35 cellular contexts compared by ENCODE assay signal in genomic region chr1:209356909-209357498, GRCh38.
DNase-seq lines count a peak whose midpoint lies in the region; ATAC-seq and TF ChIP-seq lines count a peak whose summit lies in the region.
"Had no signal": no experiment of that assay in that cellular context is flagged by ENCODE, and none has a peak within 500 bp of the region (broad histone marks: within the 10 kb centered on the region; RNA-seq: fewer than 3 reads in every experiment).

No MANE protein-coding gene starts in this region.

- no peak overlapping the region for H2AFZ ChIP-seq in GM23338

- no peak overlapping the region for H4K8ac ChIP-seq in mesendoderm (ENCODE audit: low read depth, low read length)

- H3K79me2 ChIP-seq in GM23338 (replicated peaks; ENCODE audit: insufficient read depth) = no peaks in the 10 kb centered on the region
- no peaks in the 10 kb centered on the region for H3K79me2 ChIP-seq in mesendoderm (ENCODE audit: control insufficient read depth, insufficient read depth, low read length)

- H3K9ac ChIP-seq in mesendoderm (ENCODE audit: low read length) = no peak overlapping the region

- peaks cover 10% of the 10 kb centered on the region; the same call in 1 of the 2 replicates for H3K9me2 ChIP-seq in GM23338 (ENCODE audit: insufficient read depth)

- H4K5ac ChIP-seq in mesendoderm (ENCODE audit: low read length) = no peak overlapping the region

- H3K27me3 ChIP-seq in GM23338 (ENCODE audit: insufficient read depth) (no peaks in the 10 kb centered on the region), mesendoderm (ENCODE audit: insufficient read depth, low read length, poor library complexity) (no peaks in the 10 kb centered on the region), MG63 (no peaks in the 10 kb centered on the region)
- H3K27me3 ChIP-seq: adrenal gland had no signal

- H2BK5ac ChIP-seq in mesendoderm (ENCODE audit: low read length) = no peak overlapping the region

- H3K27ac Mint-ChIP-seq in GM23338 = no peak overlapping the region; the same call in 1 of the 2 replicates
- no peak overlapping the region for H3K27ac Mint-ChIP-seq in activated naive CD4-positive, alpha-beta T cell treated with anti-CD3 and anti-CD28 coated beads, Interleukin-2, amount 50 U/mL, for 72 hours
- H3K27ac Mint-ChIP-seq: activated B cell treated with CpG ODN at 0.5 μM for 24 hours; activated CD8-positive, alpha-beta memory T cell treated with anti-CD3 and anti-CD28 coated beads, Interleukin-2, amount 10 ng/mL, durations not matched to agents 7 days and 5 days; activated T-cell treated with anti-CD3 and anti-CD28 coated beads, Interleukin-2, amount 50 U/mL, for 72 hours; brain; CD4-positive, alpha-beta T cell; naive thymus-derived CD4-positive, alpha-beta T cell had no signal

- H3K79me1 ChIP-seq in mesendoderm (ENCODE audit: low read length) = no peaks in the 10 kb centered on the region

- no peaks in the 10 kb centered on the region for H4K20me1 ChIP-seq in GM23338 (replicated peaks; ENCODE audit: insufficient read depth)

- DNase-seq in GM23338 (ENCODE audit: low spot score) (peak; percentile 59), RPMI7951 (ENCODE audit: low read depth) (peak; percentile 35), epithelial cell of proximal tubule (ENCODE audit: low read depth) (no peak), mesendoderm (peak; percentile 52), MG63 (no peak), NCI-H69 (lab: John Stamatoyannopoulos, UW) (no peak)
- DNase-seq in activated naive CD4-positive, alpha-beta T cell treated with anti-CD3 and anti-CD28 coated beads, Interleukin-2, amount 50 U/mL, for 72 hours (ENCODE audit: low spot score in 2 of 2) = no peak
- DNase-seq: activated B cell treated with CpG ODN at 0.5 μM for 24 hours; activated CD4-positive, alpha-beta T cell treated with anti-CD3 and anti-CD28 coated beads, Interleukin-2, amount 50 U/mL, for 1 hour; activated CD8-positive, alpha-beta memory T cell treated with anti-CD3 and anti-CD28 coated beads, Interleukin-2, amount 10 ng/mL, durations not matched to agents 7 days and 5 days; activated naive CD4-positive, alpha-beta T cell; activated T-cell treated with anti-CD3 and anti-CD28 coated beads, Interleukin-2, amount 50 U/mL, for 72 hours; adrenal gland; AML-193; CD4-positive, alpha-beta T cell; EL; erythroblast; foreskin fibroblast; heart right ventricle; midbrain; naive thymus-derived CD4-positive, alpha-beta T cell; NCI-H1092; NCI-H1930; NCI-H226; NCI-H82; occipital lobe; SIG-M5; stimulated activated naive CD8-positive, alpha-beta T cell treated with anti-CD3 and anti-CD28 coated beads, Interleukin-15, Interleukin-2, amounts not matched to agents 100 U/mL and 50 U/mL, for 24 hours; T1000 had no signal

- H2AK5ac ChIP-seq in mesendoderm (ENCODE audit: low read length) = no peak overlapping the region

- no peak overlapping the region for H3K4ac ChIP-seq in mesendoderm (ENCODE audit: low read depth, low read length)

- H3K4me2 ChIP-seq in GM23338 (peak overlapping the region; percentile 24; the same call in 1 of the 2 replicates), mesendoderm (ENCODE audit: low read length) (no peak overlapping the region)
- H3K4me2 ChIP-seq: A549 had no signal

- H3K18ac ChIP-seq in mesendoderm (ENCODE audit: low read length) = peak overlapping the region; percentile 86

- H3K23ac ChIP-seq in mesendoderm (ENCODE audit: low read length) = no peak overlapping the region

- H3K36me3 Mint-ChIP-seq in GM23338 (ENCODE audit: low read depth) = no peaks in the 10 kb centered on the region
- H3K36me3 Mint-ChIP-seq in activated naive CD4-positive, alpha-beta T cell treated with anti-CD3 and anti-CD28 coated beads, Interleukin-2, amount 50 U/mL, for 72 hours = no peaks in the 10 kb centered on the region
- H3K36me3 Mint-ChIP-seq: activated CD8-positive, alpha-beta memory T cell treated with anti-CD3 and anti-CD28 coated beads, Interleukin-2, amount 10 ng/mL, durations not matched to agents 7 days and 5 days; brain; naive thymus-derived CD4-positive, alpha-beta T cell had no signal

- peak overlapping the region; percentile 15 for H3K56ac ChIP-seq in mesendoderm (ENCODE audit: low read length)

- peak; percentile 23 to 49; a peak in 3 of 4 replicates for TF ChIP-seq CTCF in GM23338 (conservative IDR thresholded peaks at IDR 0.05; ENCODE audit: low read depth in 2 of 2)
- peak; percentile 18 for TF ChIP-seq CTCF in epithelial cell of proximal tubule (conservative IDR thresholded peaks at IDR 0.05; ENCODE audit: low read depth, low read length)

- no peaks in the 10 kb centered on the region for H3K36me3 ChIP-seq in GM23338 (ENCODE audit: insufficient read depth)
- no peaks in the 10 kb centered on the region for H3K36me3 ChIP-seq in mesendoderm (ENCODE audit: control insufficient read depth, insufficient read depth, low read length)
- H3K36me3 ChIP-seq in MG63 = no peaks in the 10 kb centered on the region
- H3K36me3 ChIP-seq: adrenal gland, heart right ventricle, thoracic aorta had no signal

- H2BK15ac ChIP-seq in mesendoderm (replicated peaks; ENCODE audit: low read depth) = peak overlapping the region; percentile 93

- no peaks in the 10 kb centered on the region for H3K9me3 Mint-ChIP-seq in GM23338
- H3K9me3 Mint-ChIP-seq in activated naive CD4-positive, alpha-beta T cell treated with anti-CD3 and anti-CD28 coated beads, Interleukin-2, amount 50 U/mL, for 72 hours = no peaks in the 10 kb centered on the region
- H3K9me3 Mint-ChIP-seq: activated B cell treated with CpG ODN at 0.5 μM for 24 hours; activated T-cell treated with anti-CD3 and anti-CD28 coated beads, Interleukin-2, amount 50 U/mL, for 72 hours; CD4-positive, alpha-beta T cell had no signal

- H3K27ac ChIP-seq in GM23338 (ENCODE audit: low read depth) = peak overlapping the region; percentile 9; the same call in 1 of the 2 replicates
- peak overlapping the region; percentile 40 for H3K27ac ChIP-seq in mesendoderm (ENCODE audit: low read depth, low read length)
- H3K27ac ChIP-seq: A549, adrenal gland, heart right ventricle, HL-60, thoracic aorta had no signal

- H3F3A ChIP-seq in GM23338 (replicated peaks; ENCODE audit: low read depth) = no peaks in the 10 kb centered on the region; the same call in 1 of the 2 replicates

- H3K4me3 ChIP-seq in GM23338 = no peak overlapping the region
- no peak overlapping the region for H3K4me3 ChIP-seq in epithelial cell of proximal tubule (ENCODE audit: low read depth, low read length)
- no peak overlapping the region for H3K4me3 ChIP-seq in mesendoderm (ENCODE audit: low read length)
- no peak overlapping the region for H3K4me3 ChIP-seq in MG63
- H3K4me3 ChIP-seq: A549, adrenal gland, heart right ventricle, thoracic aorta had no signal

- peak overlapping the region; percentile 75 for H2BK120ac ChIP-seq in mesendoderm (ENCODE audit: low read depth, low read length)

- H3K4me1 Mint-ChIP-seq in GM23338 = peaks cover 37% of the 10 kb centered on the region
- H3K4me1 Mint-ChIP-seq: activated B cell treated with CpG ODN at 0.5 μM for 24 hours; activated CD8-positive, alpha-beta memory T cell treated with anti-CD3 and anti-CD28 coated beads, Interleukin-2, amount 10 ng/mL, durations not matched to agents 7 days and 5 days had no signal

- whole genome bisulfite sequencing in mesendoderm (ENCODE audit: extremely low coverage, insufficient coverage, low lambda C conversion rate) = no CpG with 5 or more reads among the region's 6 CpGs

- no peak overlapping the region for H3K4me3 Mint-ChIP-seq in GM23338
- H3K4me3 Mint-ChIP-seq: activated B cell treated with CpG ODN at 0.5 μM for 24 hours; activated CD8-positive, alpha-beta memory T cell treated with anti-CD3 and anti-CD28 coated beads, Interleukin-2, amount 10 ng/mL, durations not matched to agents 7 days and 5 days; activated T-cell treated with anti-CD3 and anti-CD28 coated beads, Interleukin-2, amount 50 U/mL, for 72 hours; brain; CD4-positive, alpha-beta T cell; naive thymus-derived CD4-positive, alpha-beta T cell had no signal

- ATAC-seq in GM23338 = peak; percentile 50
- ATAC-seq in GM21390 (IDR thresholded peaks at IDR 0.05; ENCODE audit: unreplicated experiment) = no peak
- ATAC-seq in activated naive CD4-positive, alpha-beta T cell treated with anti-CD3 and anti-CD28 coated beads, Interleukin-2, amount 50 U/mL, for 72 hours = no peak
- ATAC-seq: A549; activated CD8-positive, alpha-beta memory T cell treated with anti-CD3 and anti-CD28 coated beads, Interleukin-2, amount 10 ng/mL, durations not matched to agents 7 days and 5 days; activated T-cell treated with anti-CD3 and anti-CD28 coated beads, Interleukin-2, amount 50 U/mL, for 72 hours; heart right ventricle; HepG2; naive thymus-derived CD4-positive, alpha-beta T cell; stimulated activated naive CD8-positive, alpha-beta T cell treated with anti-CD3 and anti-CD28 coated beads, Interleukin-15, Interleukin-2, amounts not matched to agents 100 U/mL and 50 U/mL, for 24 hours had no signal

- no peaks in the 10 kb centered on the region for H3K27me3 Mint-ChIP-seq in GM23338 (ENCODE audit: insufficient read depth, low read depth, poor library complexity)
- H3K27me3 Mint-ChIP-seq: CD4-positive, alpha-beta T cell had no signal

- no peaks in the 10 kb centered on the region for H3K9me3 ChIP-seq in MG63
- H3K9me3 ChIP-seq: A549, adrenal gland, heart right ventricle, thoracic aorta had no signal

- peaks cover 28% of the 10 kb centered on the region for H3K4me1 ChIP-seq in GM23338 (ENCODE audit: insufficient read depth)
- peaks cover 6% of the 10 kb centered on the region for H3K4me1 ChIP-seq in mesendoderm (ENCODE audit: control insufficient read depth, low read depth, low read length)
- H3K4me1 ChIP-seq: A549, adrenal gland had no signal

Comparison
In these comparisons a context has a peak if more than half of its experiments do, and no peak if none do; other contexts are left out.
1. DNase-seq: peak in GM23338 (single experiment), RPMI7951 (single experiment) and mesendoderm (single experiment); none in epithelial cell of proximal tubule (single experiment), activated naive CD4-positive, alpha-beta T cell treated with anti-CD3 and anti-CD28 coated beads, Interleukin-2, amount 50 U/mL, for 72 hours (0 of 2), MG63 (single experiment) and NCI-H69 (single experiment).